8 cellular contexts compared by ENCODE assay signal in the genomic region with DNA sequence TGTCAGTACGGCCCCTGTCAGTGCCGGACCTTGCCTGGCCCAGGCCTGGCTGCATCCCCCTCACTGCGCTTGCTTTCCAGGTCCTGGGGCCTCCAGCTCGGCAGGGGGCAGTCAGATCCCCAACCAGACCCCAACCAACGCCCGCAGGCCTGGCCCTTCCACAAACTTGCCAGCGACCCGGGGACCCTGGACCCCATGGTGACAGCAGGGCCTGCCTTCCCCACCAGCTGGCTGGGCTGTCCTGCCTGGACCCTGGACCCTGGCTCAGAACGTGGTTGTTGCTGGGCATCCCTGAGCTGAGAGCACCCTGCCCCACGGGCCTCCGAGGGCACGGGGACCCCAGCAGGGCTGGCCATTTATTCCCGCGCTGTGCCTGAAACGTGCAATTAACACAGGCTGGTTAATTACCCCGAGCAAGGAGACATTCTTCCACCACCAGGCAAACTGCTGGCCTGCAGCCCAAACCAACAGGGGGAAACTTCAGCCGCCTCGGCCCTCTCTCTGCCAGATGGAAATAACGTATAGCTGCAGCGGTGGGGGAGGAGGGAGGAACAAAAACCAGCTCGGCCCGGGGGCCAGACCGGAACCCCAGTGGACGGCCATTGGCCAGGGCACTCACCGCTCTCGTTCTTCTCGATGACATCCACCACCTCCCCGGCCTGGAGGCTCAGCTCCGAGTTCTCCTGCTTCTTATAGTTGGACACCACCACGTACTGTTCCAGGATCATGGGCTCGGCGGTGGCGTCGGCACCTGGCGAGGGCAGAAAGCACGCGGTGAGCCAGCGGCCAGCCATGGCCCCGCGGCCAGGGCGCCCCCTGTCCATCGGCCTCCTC.
A peak's percentile ranks its signal among the peaks of the same experiment; 100 is the strongest.
DNase-seq lines count a peak whose midpoint lies in the region; ATAC-seq, FAIRE-seq and TF ChIP-seq lines count a peak whose summit lies in the region.

No MANE protein-coding gene starts in this region.

- peak overlapping the region; percentile 74 for H3K4me3 ChIP-seq in epithelial cell of proximal tubule (ENCODE audit: low read depth, low read length)

- peak overlapping the region; percentile 92 for H3K27ac Mint-ChIP-seq in T-helper 17 cell
- H3K27ac Mint-ChIP-seq in nephron progenitor cell: peak overlapping the region; percentile 36

- DNase-seq in activated gamma-delta T cell treated with Interleukin-2 at 50 U/mL for 16 hours: peak; percentile 7
- no peak for DNase-seq in activated gamma-delta T cell (lab: John Stamatoyannopoulos, UW)
- no peak for DNase-seq in T-helper 17 cell
- DNase-seq in epithelial cell of proximal tubule (ENCODE audit: low read depth): no peak
- no peak for DNase-seq in nephron progenitor cell
- DNase-seq in midbrain (lab: John Stamatoyannopoulos, UW): no peak
- no peak for DNase-seq in D721Med (ENCODE audit: insufficient read length, low spot score)

- peaks cover 2% of the 10 kb centered on the region for H3K36me3 Mint-ChIP-seq in T-helper 17 cell (ENCODE audit: low read depth)
- peaks cover 38% of the 10 kb centered on the region for H3K36me3 Mint-ChIP-seq in nephron progenitor cell (ENCODE audit: low read depth)

- ATAC-seq in HG02938 (IDR thresholded peaks at IDR 0.05; ENCODE audit: unreplicated experiment) (peak; percentile 36), T-helper 17 cell (peak; percentile 4)

- H3K4me3 Mint-ChIP-seq in T-helper 17 cell (peak overlapping the region; percentile 91), nephron progenitor cell (peak overlapping the region; percentile 67)

- no peaks in the 10 kb centered on the region for H3K27me3 Mint-ChIP-seq in T-helper 17 cell
- H3K27me3 Mint-ChIP-seq in nephron progenitor cell (ENCODE audit: low read depth, poor library complexity): no peaks in the 10 kb centered on the region

- H3K4me1 Mint-ChIP-seq in T-helper 17 cell (peaks cover 14% of the 10 kb centered on the region), nephron progenitor cell (peaks cover 32% of the 10 kb centered on the region)

- no peak for FAIRE-seq in D721Med (lab: Jason Lieb, UNC)

- H3K9me3 ChIP-seq in T-helper 17 cell (ENCODE audit: control insufficient read depth, low read length, poor library complexity, severe bottlenecking): no peaks in the 10 kb centered on the region

- TF ChIP-seq CTCF in epithelial cell of proximal tubule (conservative IDR thresholded peaks at IDR 0.05; ENCODE audit: low read depth, low read length) (peak; percentile 32), nephron progenitor cell (IDR thresholded peaks at IDR 0.05) (no peak), D721Med (IDR thresholded peaks at IDR 0.05; ENCODE audit: insufficient read depth, missing control alignments) (no peak)

- peaks cover 15% of the 10 kb centered on the region for H3K9me3 Mint-ChIP-seq in nephron progenitor cell
